In genomic region chr2:111185496-111186022, GRCh38 we compare ENCODE assay signal across 10 cellular contexts.
DNase-seq lines count a peak whose midpoint lies in the region; ATAC-seq and TF ChIP-seq lines count a peak whose summit lies in the region.
"Had no signal": no experiment of that assay in that cellular context is flagged by ENCODE, and none has a peak within 500 bp of the region (broad histone marks: within the 10 kb centered on the region; RNA-seq: fewer than 3 reads in every experiment).

No MANE protein-coding gene starts in this region.

- H3K27ac ChIP-seq in Peyer's patch, result peak overlapping the region in 2 of 4 donors; percentile 67 to 72
- H3K27ac ChIP-seq in testis, result no peak overlapping the region

- no peaks in the 10 kb centered on the region for H3K27me3 ChIP-seq in Peyer's patch
- no peaks in the 10 kb centered on the region for H3K27me3 ChIP-seq in testis

- H3K4me1 ChIP-seq in Peyer's patch (peaks cover 0 to 6% (median 0%) of the 10 kb centered on the region in 4 donors), testis (peaks cover 12% of the 10 kb centered on the region)

- DNase-seq in NCI-H1105 (lab: John Stamatoyannopoulos, UW), result peak; percentile 21
- DNase-seq in Peyer's patch, result peak in 2 of 3 donors; percentile 92 to 95
- DNase-seq in left colon, result peak; percentile 79 to 91
- DNase-seq in testis, result peak; percentile 86
- DNase-seq in SW480 (ENCODE audit: low spot score), result no peak
- DNase-seq in putamen (ENCODE audit: low spot score), result no peak
- DNase-seq in AG08396 (ENCODE audit: low spot score), result no peak
- DNase-seq in activated gamma-delta T cell treated with Interleukin-2 at 50 U/mL for 16 hours, result no peak
- DNase-seq: posterior cingulate gyrus had no signal

- TF ChIP-seq POLR2A in Peyer's patch (IDR thresholded peaks at IDR 0.05) (peak; percentile 10 to 41), testis (IDR thresholded peaks at IDR 0.05) (no peak)

- H3K9me3 ChIP-seq in Peyer's patch (no peaks in the 10 kb centered on the region), testis (no peaks in the 10 kb centered on the region)

- no peak overlapping the region for H3K4me3 ChIP-seq in Peyer's patch
- H3K4me3 ChIP-seq in testis, result no peak overlapping the region
- H3K4me3 ChIP-seq: GM23338 had no signal

- TF ChIP-seq CTCF in Peyer's patch (IDR thresholded peaks at IDR 0.05) (peak in 2 of 6 experiments; percentile 4 to 7), testis (IDR thresholded peaks at IDR 0.05) (no peak)

- H3K36me3 ChIP-seq in Peyer's patch (no peaks in the 10 kb centered on the region), testis (ENCODE audit: low read depth, missing control alignments) (no peaks in the 10 kb centered on the region)

- intact Hi-C loops in left colon (cut with DNase I, micrococcal nuclease) (no loop called here), testis (cut with DNase I; ENCODE audit: low total_unique reads) (no loop called here)

- peak; percentile 90 for ATAC-seq in left colon
- ATAC-seq: GM23338 had no signal

- 27 to 53% methylated on average over 9 of the region's 9 CpGs for WGBS in testis, 2 donors

Comparison
In these comparisons a context has a peak if more than half of its experiments do, and no peak if none do; other contexts are left out.
1. DNase-seq: peak in NCI-H1105 (single experiment), Peyer's patch (2 of 3), left colon (2 of 2) and testis (single experiment); none in SW480 (single experiment), putamen (single experiment), AG08396 (single experiment) and activated gamma-delta T cell treated with Interleukin-2 at 50 U/mL for 16 hours (single experiment).